Comparison of ENCODE assay signal across 11 cellular contexts in the genomic region with DNA sequence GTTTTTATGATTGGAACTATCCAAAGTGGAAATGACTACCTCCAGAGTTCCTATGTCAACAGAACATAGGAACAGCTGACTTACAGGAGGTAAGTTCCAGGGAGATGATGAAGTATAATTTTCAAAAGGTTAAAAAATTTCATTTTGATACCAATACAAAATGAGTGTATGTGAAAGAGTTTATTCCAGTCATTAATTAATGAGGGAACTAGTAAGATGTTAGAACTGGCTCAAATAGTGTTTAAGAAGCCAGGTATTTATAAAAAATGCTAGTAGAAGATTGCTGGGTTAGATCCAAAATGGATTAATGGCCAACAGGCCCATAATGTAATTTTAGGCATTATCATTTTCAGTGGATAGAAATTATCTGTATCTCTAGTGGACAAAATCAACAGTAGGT.
"Had no signal": no experiment of that assay in that cellular context is flagged by ENCODE, and none has a peak within 500 bp of the region (broad histone marks: within the 10 kb centered on the region; RNA-seq: fewer than 3 reads in every experiment).

No MANE protein-coding gene starts in this region.

- ATAC-seq: activated naive CD4-positive, alpha-beta T cell treated with anti-CD3 and anti-CD28 coated beads, Interleukin-2, amount 50 U/mL, for 72 hours; activated naive CD8-positive, alpha-beta T cell treated with anti-CD3 and anti-CD28 coated beads, Interleukin-2, amount 50 U/mL, for 24 hours; activated T-cell treated with anti-CD3 and anti-CD28 coated beads, Interleukin-2, amount 50 U/mL, for 4 hours; activated T-cell treated with anti-CD3 and anti-CD28 coated beads, Interleukin-2, amount 50 U/mL, for 72 hours; activated T-helper 17 cell treated with anti-CD3 and anti-CD28 coated beads, Interleukin-2, amount 50 U/mL, for 72 hours; body of pancreas had no signal

- H3K36me3 ChIP-seq: adrenal gland, ascending aorta, brain microvascular endothelial cell, breast epithelium, cardiac muscle cell had no signal

- H3K4me1 ChIP-seq: adrenal gland, ascending aorta, body of pancreas, breast epithelium had no signal

- H3K27ac ChIP-seq: adrenal gland, ascending aorta, body of pancreas, brain microvascular endothelial cell, breast epithelium, cardiac muscle cell had no signal

- H3K4me3 ChIP-seq: adrenal gland, ascending aorta, body of pancreas, breast epithelium, cardiac muscle cell had no signal

- H3K9me3 ChIP-seq: adrenal gland, ascending aorta, body of pancreas had no signal
